27 cellular contexts compared by ENCODE assay signal in the genomic region with DNA sequence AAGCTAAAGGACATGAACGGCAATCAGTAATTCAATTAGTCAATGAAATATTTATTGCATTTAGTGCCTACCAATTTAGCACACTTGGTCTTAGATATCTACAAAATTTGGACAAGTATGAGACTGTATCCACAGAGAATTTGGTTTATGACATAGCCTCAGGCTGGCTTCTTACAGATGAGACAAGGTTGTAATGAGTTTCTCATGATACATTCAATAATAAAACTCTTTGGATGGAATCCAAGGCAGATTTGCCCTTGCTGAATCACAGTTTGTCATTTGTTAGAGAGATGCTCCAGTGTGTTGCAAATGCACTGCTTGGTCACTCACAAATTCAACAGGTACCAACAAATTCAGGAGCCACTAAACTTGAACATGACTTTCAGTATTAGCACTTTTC.
DNase-seq lines count a peak whose midpoint lies in the region; ATAC-seq and TF ChIP-seq lines count a peak whose summit lies in the region.
"Had no signal": no experiment of that assay in that cellular context is flagged by ENCODE, and none has a peak within 500 bp of the region (broad histone marks: within the 10 kb centered on the region; RNA-seq: fewer than 3 reads in every experiment).

No MANE protein-coding gene starts in this region.

- peaks cover 4% of the 10 kb centered on the region for H3K4me1 ChIP-seq in foreskin keratinocyte
- H3K4me1 ChIP-seq: body of pancreas, lower lobe of right lung, right lobe of liver, vagina had no signal

- H3K27ac ChIP-seq in foreskin keratinocyte = no peak overlapping the region
- H3K27ac ChIP-seq: body of pancreas, lower lobe of right lung, right lobe of liver, thoracic aorta, vagina had no signal

- no peak for TF ChIP-seq CTCF in foreskin keratinocyte (conservative IDR thresholded peaks at IDR 0.05)

- ATAC-seq in foreskin keratinocyte (peak; percentile 93), HG03342 (IDR thresholded peaks at IDR 0.05; ENCODE audit: unreplicated experiment) (no peak)
- ATAC-seq: activated naive CD8-positive, alpha-beta T cell treated with anti-CD3 and anti-CD28 coated beads, Interleukin-2, amount 50 U/mL, for 24 hours; body of pancreas; GM23338; lower lobe of right lung; right lobe of liver; stimulated activated naive CD8-positive, alpha-beta T cell treated with anti-CD3 and anti-CD28 coated beads, Interleukin-15, Interleukin-2, amounts not matched to agents 100 U/mL and 50 U/mL, for 24 hours; T-cell had no signal

- H3K27me3 ChIP-seq in foreskin keratinocyte = peaks cover 3% of the 10 kb centered on the region
- H3K27me3 ChIP-seq: body of pancreas, right lobe of liver, vagina had no signal

- in situ Hi-C loops in SK-MEL-5 (cut with HindIII; ENCODE audit: low pct_unique_long_range_greater_than_20kb, low sequenced_read_pairs) = no loop called here

- DNase-seq in COLO829 (ENCODE audit: low spot score) (peak; percentile 40), HCEC 1CT (peak; percentile 71), SK-MEL-5 (ENCODE audit: low read depth, low spot score) (peak; percentile 78), foreskin keratinocyte (peak; percentile 78 to 91), GM19238 (ENCODE audit: insufficient read length, low spot score) (no peak), iPS-NIHi7 (ENCODE audit: extremely low spot score) (no peak)
- no peak for DNase-seq in stimulated activated CD4-positive, alpha-beta T cell treated with anti-CD3 and anti-CD28 coated beads, Interleukin-1b, Interleukin-23, amount 100 ng/mL, for 48 hours
- DNase-seq: activated CD4-positive, alpha-beta T cell treated with anti-CD3 and anti-CD28 coated beads for 1 hour; activated effector memory CD4-positive, alpha-beta T cell treated with anti-CD3 and anti-CD28 coated beads, Interleukin-2, amount 50 U/mL, for 16 hours; activated naive CD8-positive, alpha-beta T cell treated with anti-CD3 and anti-CD28 coated beads, Interleukin-2, amount 50 U/mL, for 24 hours; body of pancreas; kidney; lower lobe of right lung; NCI-H1048; NCI-H187; NCI-H82; posterior cingulate gyrus; right lobe of liver; SHP77 treated with DMSO at 0.1 percent for 48 hours; stimulated activated CD4-positive, alpha-beta T cell treated with anti-CD3 and anti-CD28 coated beads, Interleukin-12 subunit alpha, Interleukin-12 subunit beta, amount 100 ng/mL, for 4 hours; stimulated activated CD4-positive, alpha-beta T cell treated with anti-CD3 and anti-CD28 coated beads, Interleukin-4, amount 100 ng/mL, for 4 hours; stimulated activated naive CD8-positive, alpha-beta T cell treated with anti-CD3 and anti-CD28 coated beads, Interleukin-15, Interleukin-2, amounts not matched to agents 100 U/mL and 50 U/mL, for 24 hours; T-cell had no signal

Comparison
In these comparisons a context has a peak if more than half of its experiments do, and no peak if none do; other contexts are left out.
1. DNase-seq: peak in COLO829 (single experiment), HCEC 1CT (single experiment), SK-MEL-5 (single experiment) and foreskin keratinocyte (2 of 2); none in GM19238 (single experiment), stimulated activated CD4-positive, alpha-beta T cell treated with anti-CD3 and anti-CD28 coated beads, Interleukin-1b, Interleukin-23, amount 100 ng/mL, for 48 hours (single experiment) and iPS-NIHi7 (single experiment).